In the genomic region with DNA sequence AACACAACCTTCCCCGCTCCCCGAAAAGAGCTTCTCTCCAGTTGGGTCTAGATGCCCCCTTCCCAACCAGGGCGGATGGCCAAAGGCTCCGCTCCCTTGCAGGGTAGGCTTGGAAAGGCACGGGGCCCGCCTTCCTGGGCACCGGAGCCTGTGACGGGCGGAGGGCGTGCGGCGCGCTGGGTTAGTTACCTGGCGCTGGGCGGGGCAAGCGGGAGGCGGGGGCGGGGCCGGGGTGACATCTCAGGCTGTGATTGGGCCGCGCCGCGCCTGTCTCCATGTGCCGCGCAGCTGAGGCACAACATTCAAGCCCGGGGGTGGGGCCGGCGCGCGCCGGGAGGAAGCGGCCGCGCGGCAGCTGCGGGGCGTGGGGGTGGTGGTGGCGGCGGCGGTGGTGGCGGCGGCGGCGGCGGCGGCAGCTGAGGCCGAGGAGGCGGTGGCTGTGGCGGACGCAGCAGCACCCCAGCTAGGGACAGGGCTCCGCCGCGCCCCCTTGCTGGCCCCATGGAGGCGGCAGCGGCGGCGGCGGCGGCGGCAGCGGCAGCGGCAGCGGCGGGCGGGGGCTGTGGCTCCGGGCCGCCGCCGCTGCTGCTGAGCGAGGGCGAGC, we compare ENCODE assay signal across 8 cellular contexts. TPM values are rescaled to one million over a fixed set of nuclear protein-coding genes. Genes with fewer than 3 reads are reported as not detected.
DNase-seq lines count a peak whose midpoint lies in the region; ATAC-seq, FAIRE-seq and TF ChIP-seq lines count a peak whose summit lies in the region.

Gene REPS2 (plus strand): TSS at position 298 of the 604 bp plus-strand sequence. CDS start 204 bp downstream, at position 502.

- peaks cover 10% of the 10 kb centered on the region for H3K4me1 Mint-ChIP-seq in activated B cell treated with CpG ODN at 0.5 μM for 24 hours

- H3K4me3 ChIP-seq in bronchial epithelial cell (ENCODE audit: low read depth, low read length) (peak within 1 kb of the TSS; percentile 46), smooth muscle cell (peak within 1 kb of the TSS; percentile 63)

- WGBS in smooth muscle cell (ENCODE audit: low lambda C conversion rate): 8% methylated on average over 18 of the region's 71 CpGs

- intact Hi-C loops in activated B cell treated with CpG ODN at 0.5 μM for 24 hours (cut with micrococcal nuclease): loop anchor here (1.0 to 10.0 kb wide), 5 partner anchors 24 to 232 kb away; partner anchors contain the start of genes CTPS2, RBBP7 and SYAP1

- no peak for TF ChIP-seq CTCF in activated B cell treated with CpG ODN at 0.5 μM for 24 hours (IDR thresholded peaks at IDR 0.05)
- no peak for TF ChIP-seq CTCF in bronchial epithelial cell (IDR thresholded peaks at IDR 0.05; ENCODE audit: insufficient read depth, low read length, severe bottlenecking)
- TF ChIP-seq CTCF in smooth muscle cell (IDR thresholded peaks at IDR 0.05; ENCODE audit: borderline replicate concordance, insufficient read depth, poor library complexity, severe bottlenecking): no peak

- no peaks in the 10 kb centered on the region for H3K9me3 ChIP-seq in smooth muscle cell (replicated peaks; ENCODE audit: low read depth)

- no peaks in the 10 kb centered on the region for H3K36me3 Mint-ChIP-seq in activated B cell treated with CpG ODN at 0.5 μM for 24 hours (ENCODE audit: low read depth)

- H3K36me3 ChIP-seq in bronchial epithelial cell (ENCODE audit: control insufficient read depth, insufficient read depth, low read length): no peaks in the 10 kb centered on the region
- H3K36me3 ChIP-seq in smooth muscle cell (ENCODE audit: low read depth): no peaks in the 10 kb centered on the region

- H3K4me1 ChIP-seq in smooth muscle cell (ENCODE audit: low read depth): no peaks in the 10 kb centered on the region

- H4K20me1 ChIP-seq in smooth muscle cell (ENCODE audit: low read depth): no peaks in the 10 kb centered on the region

- peak within 1 kb of the TSS; percentile 86 for H3K4me3 Mint-ChIP-seq in activated B cell treated with CpG ODN at 0.5 μM for 24 hours

- peak; percentile 97 for ATAC-seq in HG03045 (IDR thresholded peaks at IDR 0.05; ENCODE audit: unreplicated experiment)
- ATAC-seq in activated B cell treated with CpG ODN at 0.5 μM for 24 hours (ENCODE audit: low read depth): peak; percentile 98

- no peak within 1 kb of the TSS for H3K9ac ChIP-seq in smooth muscle cell (ENCODE audit: low read depth)

- H3K9me3 Mint-ChIP-seq in activated B cell treated with CpG ODN at 0.5 μM for 24 hours: no peaks in the 10 kb centered on the region

- H3K79me2 ChIP-seq in smooth muscle cell (ENCODE audit: low read depth): no peaks in the 10 kb centered on the region

- FAIRE-seq in bronchial epithelial cell (lab: Jason Lieb, UNC): no peak

- POLR2A ChIA-PET in activated B cell treated with CpG ODN at 0.5 μM for 24 hours (lab: Charles Lee): interaction anchor here (0.6 kb wide), 1 partner anchor 1134 kb away, joined by 5 read pairs; no protein-coding TSS in a partner anchor

- H3K4me2 ChIP-seq in smooth muscle cell: peak within 1 kb of the TSS; percentile 95

- H3F3A ChIP-seq in smooth muscle cell (ENCODE audit: low read depth): peaks cover 7% of the 10 kb centered on the region

- no peak within 1 kb of the TSS for H3K27ac ChIP-seq in smooth muscle cell (ENCODE audit: low read depth)

- H3K27me3 ChIP-seq in bronchial epithelial cell (ENCODE audit: control insufficient read depth, insufficient read depth, low read length): no peaks in the 10 kb centered on the region
- peaks cover 27% of the 10 kb centered on the region for H3K27me3 ChIP-seq in smooth muscle cell (ENCODE audit: low read depth)

- peak; percentile 62 to 83 for DNase-seq in NCI-H524 (lab: John Stamatoyannopoulos, UW)
- no peak for DNase-seq in NCI-H524 treated with DMSO at 0.1 percent for 48 hours (lab: John Stamatoyannopoulos, UW)
- DNase-seq in NCI-H2171 (lab: John Stamatoyannopoulos, UW): peak; percentile 82
- DNase-seq in activated B cell treated with CpG ODN at 0.5 μM for 24 hours: peak; percentile 57
- DNase-seq in bronchial epithelial cell (ENCODE audit: low read depth): peak; percentile 55
- DNase-seq in inferior parietal cortex (ENCODE audit: extremely low spot score): peak; percentile 42
- peak; percentile 26 for DNase-seq in smooth muscle cell (lab: John Stamatoyannopoulos, UW; ENCODE audit: unreplicated experiment)

- H2AFZ ChIP-seq in smooth muscle cell (ENCODE audit: low read depth): peak within 1 kb of the TSS; percentile 89

- H3K27me3 Mint-ChIP-seq in activated B cell treated with CpG ODN at 0.5 μM for 24 hours: no peaks in the 10 kb centered on the region

- peak within 1 kb of the TSS; percentile 59 for H3K27ac Mint-ChIP-seq in activated B cell treated with CpG ODN at 0.5 μM for 24 hours

- CTCF ChIA-PET in activated B cell treated with CpG ODN at 0.5 μM for 24 hours (lab: Charles Lee): interaction anchor here (0.8 to 2.2 kb wide), 3 partner anchors 62 to 100 kb away, joined by 3 to 7 read pairs (median 5); no protein-coding TSS in a partner anchor

RNA-seq across cellular contexts. Expression of gene REPS2, which starts in this region (rescaled TPM):
- total RNA-seq in activated B cell treated with CpG ODN at 0.5 μM for 24 hours (1.6 and 2.0 TPM in 2 replicates), bronchial epithelial cell (0.38 and 0.79 TPM in 2 replicates), smooth muscle cell (1.1 and 1.2 TPM in 2 replicates)
- 1.0 and 1.1 TPM in 2 replicates for polyA plus RNA-seq in smooth muscle cell

Comparison
In these comparisons a context has a peak if more than half of its experiments do, and no peak if none do; other contexts are left out.
1. Peak in DNase-seq and H3K4me3 ChIP-seq in bronchial epithelial cell; RNA of the gene not detected or under 1 TPM.